In genomic region chr19:31339405-31339804, GRCh38 we compare ENCODE assay signal across 14 cellular contexts. TPM values are rescaled to one million over a fixed set of nuclear protein-coding genes. Genes with fewer than 3 reads are reported as not detected.
A peak's percentile ranks its signal among the peaks of the same experiment; 100 is the strongest.
DNase-seq lines count a peak whose midpoint lies in the region; ATAC-seq and TF ChIP-seq lines count a peak whose summit lies in the region.
"Had no signal": no experiment of that assay in that cellular context is flagged by ENCODE, and none has a peak within 500 bp of the region (broad histone marks: within the 10 kb centered on the region; RNA-seq: fewer than 3 reads in every experiment).

No MANE protein-coding gene starts in this region.

- no peaks in the 10 kb centered on the region for H3K9me3 ChIP-seq in left lung

- intact Hi-C loops in activated CD8-positive, alpha-beta T cell treated with anti-CD3 and anti-CD28 coated beads for 36 hours (cut with micrococcal nuclease): no loop called here
- intact Hi-C loops in left lung (cut with DNase I): no loop called here

- H3K27me3 ChIP-seq in left lung: peaks cover 0 to 15% of the 10 kb centered on the region in 2 donors

- POLR2A ChIA-PET in activated CD8-positive, alpha-beta T cell treated with anti-CD3 and anti-CD28 coated beads, Interleukin-2, amount 10 ng/mL, durations not matched to agents 7 days and 5 days (lab: Charles Lee): interaction anchor here (0.5 kb wide), 1 partner anchor 158 kb away, joined by 3 read pairs; no protein-coding TSS in a partner anchor
- POLR2A ChIA-PET in activated CD8-positive, alpha-beta T cell treated with anti-CD3 and anti-CD28 coated beads for 36 hours (lab: Charles Lee): no interaction called here
- POLR2A ChIA-PET in activated CD4-positive, alpha-beta T cell treated with anti-CD3 and anti-CD28 coated beads, Interleukin-2, amount 10 ng/mL, durations not matched to agents 7 days and 5 days (lab: Charles Lee): no interaction called here

- H3K4me1 Mint-ChIP-seq in activated CD8-positive, alpha-beta T cell treated with anti-CD3 and anti-CD28 coated beads, Interleukin-2, amount 10 ng/mL, durations not matched to agents 7 days and 5 days (ENCODE audit: low read depth): peaks cover 21% of the 10 kb centered on the region
- peaks cover 24% of the 10 kb centered on the region for H3K4me1 Mint-ChIP-seq in activated CD8-positive, alpha-beta T cell treated with anti-CD3 and anti-CD28 coated beads for 36 hours (ENCODE audit: low read depth)
- peaks cover 18% of the 10 kb centered on the region for H3K4me1 Mint-ChIP-seq in activated naive CD8-positive, alpha-beta T cell treated with anti-CD3 and anti-CD28 coated beads for 36 hours
- H3K4me1 Mint-ChIP-seq in activated CD4-positive, alpha-beta T cell treated with anti-CD3 and anti-CD28 coated beads, Interleukin-2, amount 10 ng/mL, durations not matched to agents 7 days and 5 days: peaks cover 28% of the 10 kb centered on the region

- TF ChIP-seq CTCF in activated CD8-positive, alpha-beta T cell treated with anti-CD3 and anti-CD28 coated beads for 36 hours (IDR thresholded peaks at IDR 0.05): no peak
- TF ChIP-seq CTCF in left lung (IDR thresholded peaks at IDR 0.05): no peak

- no peak for DNase-seq in activated CD8-positive, alpha-beta T cell treated with anti-CD3 and anti-CD28 coated beads, Interleukin-2, amount 10 ng/mL, durations not matched to agents 7 days and 5 days
- no peak for DNase-seq in activated CD8-positive, alpha-beta T cell treated with anti-CD3 and anti-CD28 coated beads for 36 hours
- no peak for DNase-seq in activated naive CD8-positive, alpha-beta T cell treated with anti-CD3 and anti-CD28 coated beads for 36 hours
- DNase-seq in left lung (no peak), NCI-H2227 (lab: John Stamatoyannopoulos, UW; ENCODE audit: unreplicated experiment) (no peak)
- no peak for DNase-seq in effector CD4-positive, alpha-beta T cell
- no peak for DNase-seq in activated CD4-positive, alpha-beta T cell treated with anti-CD3 and anti-CD28 coated beads, Interleukin-2, amount 10 ng/mL, durations not matched to agents 7 days and 5 days
- DNase-seq: activated B cell treated with CpG ODN at 0.5 μM for 24 hours; activated effector memory CD4-positive, alpha-beta T cell treated with Interleukin-2 at 50 U/mL for 16 hours; midbrain; NCI-H2171; stimulated activated CD4-positive, alpha-beta T cell treated with anti-CD3 and anti-CD28 coated beads, Interleukin-12 subunit alpha, Interleukin-12 subunit beta, amount 100 ng/mL, for 4 hours; stimulated activated CD8-positive, alpha-beta memory T cell treated with anti-CD3 and anti-CD28 coated beads, Interleukin-4, amount 100 ng/mL, for 48 hours had no signal

- peak overlapping the region; percentile 8 for H3K4me3 Mint-ChIP-seq in activated CD8-positive, alpha-beta T cell treated with anti-CD3 and anti-CD28 coated beads, Interleukin-2, amount 10 ng/mL, durations not matched to agents 7 days and 5 days
- H3K4me3 Mint-ChIP-seq in activated CD8-positive, alpha-beta T cell treated with anti-CD3 and anti-CD28 coated beads for 36 hours: no peak overlapping the region
- H3K4me3 Mint-ChIP-seq in activated naive CD8-positive, alpha-beta T cell treated with anti-CD3 and anti-CD28 coated beads for 36 hours: peak overlapping the region; percentile 34
- H3K4me3 Mint-ChIP-seq in activated CD4-positive, alpha-beta T cell treated with anti-CD3 and anti-CD28 coated beads, Interleukin-2, amount 10 ng/mL, durations not matched to agents 7 days and 5 days: no peak overlapping the region
- H3K4me3 Mint-ChIP-seq: activated B cell treated with CpG ODN at 0.5 μM for 24 hours had no signal

- peaks cover 0 to 26% of the 10 kb centered on the region in 2 donors for H3K4me1 ChIP-seq in left lung

- ATAC-seq in activated CD8-positive, alpha-beta T cell treated with anti-CD3 and anti-CD28 coated beads, Interleukin-2, amount 10 ng/mL, durations not matched to agents 7 days and 5 days: no peak
- ATAC-seq in activated CD8-positive, alpha-beta T cell treated with anti-CD3 and anti-CD28 coated beads for 36 hours: no peak
- peak; percentile 23 for ATAC-seq in left lung

- no peak overlapping the region for H3K27ac Mint-ChIP-seq in activated CD8-positive, alpha-beta T cell treated with anti-CD3 and anti-CD28 coated beads, Interleukin-2, amount 10 ng/mL, durations not matched to agents 7 days and 5 days
- H3K27ac Mint-ChIP-seq in activated CD8-positive, alpha-beta T cell treated with anti-CD3 and anti-CD28 coated beads for 36 hours: no peak overlapping the region
- no peak overlapping the region for H3K27ac Mint-ChIP-seq in activated naive CD8-positive, alpha-beta T cell treated with anti-CD3 and anti-CD28 coated beads for 36 hours
- no peak overlapping the region for H3K27ac Mint-ChIP-seq in activated CD4-positive, alpha-beta T cell treated with anti-CD3 and anti-CD28 coated beads, Interleukin-2, amount 10 ng/mL, durations not matched to agents 7 days and 5 days
- H3K27ac Mint-ChIP-seq: activated B cell treated with CpG ODN at 0.5 μM for 24 hours had no signal

- no peaks in the 10 kb centered on the region for H3K36me3 Mint-ChIP-seq in activated CD8-positive, alpha-beta T cell treated with anti-CD3 and anti-CD28 coated beads, Interleukin-2, amount 10 ng/mL, durations not matched to agents 7 days and 5 days (ENCODE audit: low read depth)
- no peaks in the 10 kb centered on the region for H3K36me3 Mint-ChIP-seq in activated CD8-positive, alpha-beta T cell treated with anti-CD3 and anti-CD28 coated beads for 36 hours (ENCODE audit: low read depth)
- H3K36me3 Mint-ChIP-seq in activated naive CD8-positive, alpha-beta T cell treated with anti-CD3 and anti-CD28 coated beads for 36 hours: no peaks in the 10 kb centered on the region
- H3K36me3 Mint-ChIP-seq in activated CD4-positive, alpha-beta T cell treated with anti-CD3 and anti-CD28 coated beads, Interleukin-2, amount 10 ng/mL, durations not matched to agents 7 days and 5 days (ENCODE audit: low read depth): no peaks in the 10 kb centered on the region

- CTCF ChIA-PET in activated CD8-positive, alpha-beta T cell treated with anti-CD3 and anti-CD28 coated beads, Interleukin-2, amount 10 ng/mL, durations not matched to agents 7 days and 5 days (lab: Charles Lee): no interaction called here
- CTCF ChIA-PET in activated CD8-positive, alpha-beta T cell treated with anti-CD3 and anti-CD28 coated beads for 36 hours (lab: Charles Lee): interaction anchor here (1.0 to 1.8 kb wide), 3 partner anchors 13 to 18 kb away, joined by 3 to 7 read pairs (median 3); no protein-coding TSS in a partner anchor
- CTCF ChIA-PET in activated CD4-positive, alpha-beta T cell treated with anti-CD3 and anti-CD28 coated beads, Interleukin-2, amount 10 ng/mL, durations not matched to agents 7 days and 5 days (lab: Charles Lee): interaction anchor here (0.7 kb wide), 1 partner anchor 27 kb away, joined by 3 read pairs; no protein-coding TSS in a partner anchor

- no peaks in the 10 kb centered on the region for H3K9me3 Mint-ChIP-seq in activated CD8-positive, alpha-beta T cell treated with anti-CD3 and anti-CD28 coated beads, Interleukin-2, amount 10 ng/mL, durations not matched to agents 7 days and 5 days (ENCODE audit: insufficient read depth)
- H3K9me3 Mint-ChIP-seq in activated CD8-positive, alpha-beta T cell treated with anti-CD3 and anti-CD28 coated beads for 36 hours: no peaks in the 10 kb centered on the region
- no peaks in the 10 kb centered on the region for H3K9me3 Mint-ChIP-seq in activated naive CD8-positive, alpha-beta T cell treated with anti-CD3 and anti-CD28 coated beads for 36 hours
- H3K9me3 Mint-ChIP-seq in activated CD4-positive, alpha-beta T cell treated with anti-CD3 and anti-CD28 coated beads, Interleukin-2, amount 10 ng/mL, durations not matched to agents 7 days and 5 days: no peaks in the 10 kb centered on the region
- H3K9me3 Mint-ChIP-seq: activated B cell treated with CpG ODN at 0.5 μM for 24 hours had no signal

- H3K36me3 ChIP-seq in left lung: no peaks in the 10 kb centered on the region

- H3K27ac ChIP-seq in left lung (peak overlapping the region in 1 of 2 donors; percentile 44), temporal lobe (ENCODE audit: low read depth, low read length) (peak overlapping the region; percentile 13)

- peaks cover 64% of the 10 kb centered on the region for H3K27me3 Mint-ChIP-seq in activated CD8-positive, alpha-beta T cell treated with anti-CD3 and anti-CD28 coated beads, Interleukin-2, amount 10 ng/mL, durations not matched to agents 7 days and 5 days (ENCODE audit: low read depth)
- peaks cover 32% of the 10 kb centered on the region for H3K27me3 Mint-ChIP-seq in activated CD8-positive, alpha-beta T cell treated with anti-CD3 and anti-CD28 coated beads for 36 hours
- H3K27me3 Mint-ChIP-seq in activated naive CD8-positive, alpha-beta T cell treated with anti-CD3 and anti-CD28 coated beads for 36 hours: peaks cover 51% of the 10 kb centered on the region
- peaks cover 40% of the 10 kb centered on the region for H3K27me3 Mint-ChIP-seq in activated CD4-positive, alpha-beta T cell treated with anti-CD3 and anti-CD28 coated beads, Interleukin-2, amount 10 ng/mL, durations not matched to agents 7 days and 5 days

- no peak overlapping the region for H3K4me3 ChIP-seq in left lung

RNA-seq across cellular contexts. Expression of gene TSHZ3, which starts 9.8 kb away (rescaled TPM):
- under 1 TPM; 0.57 to 0.82 TPM for total RNA-seq in activated CD8-positive, alpha-beta T cell treated with anti-CD3 and anti-CD28 coated beads, Interleukin-2, amount 10 ng/mL, durations not matched to agents 7 days and 5 days
- under 1 TPM; 0.16 to 0.38 TPM for total RNA-seq in activated CD8-positive, alpha-beta T cell treated with anti-CD3 and anti-CD28 coated beads for 36 hours
- under 1 TPM; 0.06 TPM for total RNA-seq in activated naive CD8-positive, alpha-beta T cell treated with anti-CD3 and anti-CD28 coated beads for 36 hours
- total RNA-seq in left lung (1 to 10 TPM; 6.7 to 7.0 TPM), temporal lobe (25.6 TPM)
- total RNA-seq in activated CD4-positive, alpha-beta T cell treated with anti-CD3 and anti-CD28 coated beads, Interleukin-2, amount 10 ng/mL, durations not matched to agents 7 days and 5 days: 1 to 10 TPM; 1.7 to 1.8 TPM
- total RNA-seq: activated B cell treated with CpG ODN at 0.5 μM for 24 hours had no signal

Comparison
In these comparisons a context has a peak if more than half of its experiments do, and no peak if none do; other contexts are left out.
1. H3K4me3 Mint-ChIP-seq: peak in activated CD8-positive, alpha-beta T cell treated with anti-CD3 and anti-CD28 coated beads, Interleukin-2, amount 10 ng/mL, durations not matched to agents 7 days and 5 days (single experiment) and activated naive CD8-positive, alpha-beta T cell treated with anti-CD3 and anti-CD28 coated beads for 36 hours (single experiment); none in activated CD8-positive, alpha-beta T cell treated with anti-CD3 and anti-CD28 coated beads for 36 hours (single experiment) and activated CD4-positive, alpha-beta T cell treated with anti-CD3 and anti-CD28 coated beads, Interleukin-2, amount 10 ng/mL, durations not matched to agents 7 days and 5 days (single experiment).